7 cellular contexts compared by ENCODE assay signal in genomic region chr13:32585625-32586021, GRCh38. TPM values are rescaled to one million over a fixed set of nuclear protein-coding genes. Genes with fewer than 3 reads are reported as not detected.
DNase-seq lines count a peak whose midpoint lies in the region; ATAC-seq and TF ChIP-seq lines count a peak whose summit lies in the region.

No MANE protein-coding gene starts in this region.

- no peaks in the 10 kb centered on the region for H3K9me2 ChIP-seq in SU-DHL-6 (replicated peaks; ENCODE audit: insufficient read depth, low read length)

- intact Hi-C loops in esophagus muscularis mucosa (cut with DNase I) = loop anchor here (2.0 to 5.0 kb wide), 2 partner anchors 53 to 1137 kb away; no protein-coding TSS in a partner anchor

- no peak overlapping the region for H4K91ac ChIP-seq in neuronal stem cell (ENCODE audit: low read depth, low read length, poor library complexity)

- no peak overlapping the region for H3K14ac ChIP-seq in neuronal stem cell (ENCODE audit: low read length)

- H3K4me1 ChIP-seq in esophagus muscularis mucosa (peaks cover 17 to 32% (median 30%) of the 10 kb centered on the region in 4 donors), neuronal stem cell (ENCODE audit: control insufficient read depth in 2 of 2, insufficient read depth in 1 of 2, low read depth in 1 of 2, low read length in 2 of 2) (peaks cover 5 to 13% of the 10 kb centered on the region in 2 donors)

- peaks cover 3% of the 10 kb centered on the region for H3K79me1 ChIP-seq in neuronal stem cell (ENCODE audit: low read depth, low read length)

- H3K9me3 ChIP-seq in SU-DHL-6 (ENCODE audit: insufficient read depth, low read length) (no peaks in the 10 kb centered on the region), esophagus muscularis mucosa (no peaks in the 10 kb centered on the region), neuronal stem cell (replicated peaks in 1 of 2; ENCODE audit: control insufficient read depth in 2 of 2, insufficient read depth in 1 of 2, low read depth in 1 of 2, low read length in 2 of 2) (no peaks in the 10 kb centered on the region)

- TF ChIP-seq CTCF in SU-DHL-6 (IDR thresholded peaks at IDR 0.05; ENCODE audit: insufficient read depth, low read length, poor library complexity, severe bottlenecking) (no peak), esophagus muscularis mucosa (IDR thresholded peaks at IDR 0.05) (no peak)

- H2AK5ac ChIP-seq in neuronal stem cell (ENCODE audit: low read depth, low read length) = no peak overlapping the region

- H3K27ac ChIP-seq in SU-DHL-6 (ENCODE audit: low read depth, low read length) (no peak overlapping the region), esophagus muscularis mucosa (replicated peaks in 1 of 4) (peak overlapping the region; percentile 92 to 97 (median 94)), neuronal stem cell (replicated peaks; ENCODE audit: low read length) (no peak overlapping the region)

- no peak overlapping the region for H2BK120ac ChIP-seq in neuronal stem cell (ENCODE audit: low read depth, low read length)

- no peak overlapping the region for H4K8ac ChIP-seq in neuronal stem cell (ENCODE audit: low read depth, low read length)

- no peak for ATAC-seq in GM21529 (IDR thresholded peaks at IDR 0.05; ENCODE audit: unreplicated experiment)

- H4K20me1 ChIP-seq in SU-DHL-6 (ENCODE audit: low read depth, low read length) = peaks cover 23% of the 10 kb centered on the region

- H3K4me2 ChIP-seq in SU-DHL-6 (ENCODE audit: low read depth, low read length, poor library complexity, severe bottlenecking) = peak overlapping the region; percentile 89
- H3K4me2 ChIP-seq in neuronal stem cell (ENCODE audit: insufficient read depth, low read length, poor library complexity, severe bottlenecking) = peak overlapping the region; percentile 46

- no peak for TF ChIP-seq POLR2A in esophagus muscularis mucosa (IDR thresholded peaks at IDR 0.05; ENCODE audit: low read depth)

- H2BK15ac ChIP-seq in neuronal stem cell (ENCODE audit: low read length) = no peak overlapping the region

- H3K23ac ChIP-seq in neuronal stem cell (ENCODE audit: low read depth, low read length, poor library complexity) = no peak overlapping the region

- H3K4me3 ChIP-seq in H7 (ENCODE audit: insufficient read depth, low read depth, low read length) (peak overlapping the region; percentile 50), SU-DHL-6 (ENCODE audit: insufficient read depth, low read length, poor library complexity, severe bottlenecking) (peak overlapping the region; percentile 59), esophagus muscularis mucosa (peak overlapping the region; percentile 76 to 96 (median 82)), neuronal stem cell (ENCODE audit: low read length in 2 of 2) (peak overlapping the region; percentile 39 to 53)

- no peaks in the 10 kb centered on the region; the same call in 1 of the 2 replicates for H3K27me3 ChIP-seq in H7 (ENCODE audit: control insufficient read depth, insufficient read depth, low read length)
- H3K27me3 ChIP-seq in SU-DHL-6 (ENCODE audit: low read length) = no peaks in the 10 kb centered on the region
- no peaks in the 10 kb centered on the region for H3K27me3 ChIP-seq in esophagus muscularis mucosa
- H3K27me3 ChIP-seq in neuronal stem cell (ENCODE audit: control insufficient read depth in 3 of 3, insufficient read depth in 3 of 3, low read depth in 1 of 3, low read length in 3 of 3) = no peaks in the 10 kb centered on the region

- no peak for TF ChIP-seq EP300 in esophagus muscularis mucosa (IDR thresholded peaks at IDR 0.05)

- peak overlapping the region; percentile 97 for H2AFZ ChIP-seq in SU-DHL-6 (ENCODE audit: low read depth, low read length, severe bottlenecking)
- peak overlapping the region; percentile 88 for H2AFZ ChIP-seq in neuronal stem cell (ENCODE audit: low read length)

- H3K79me2 ChIP-seq in SU-DHL-6 (ENCODE audit: insufficient read depth, low read length) = peaks cover 36% of the 10 kb centered on the region

- H3K9ac ChIP-seq in SU-DHL-6 (ENCODE audit: low read length) = peak overlapping the region; percentile 86
- no peak overlapping the region for H3K9ac ChIP-seq in neuronal stem cell (ENCODE audit: low read depth, low read length, poor library complexity)

- no peak overlapping the region for H3K18ac ChIP-seq in neuronal stem cell (ENCODE audit: low read length)

- H2BK5ac ChIP-seq in neuronal stem cell (ENCODE audit: low read length) = no peak overlapping the region

- 13% methylated on average over 8 of the region's 8 CpGs for WGBS in esophagus muscularis mucosa
- no CpG with 5 or more reads among the region's 8 CpGs for WGBS in neuronal stem cell (ENCODE audit: extremely low coverage in 2 of 2, insufficient read length in 2 of 2, insufficient replicate concordance in 1 of 2), 2 donors

- peak; percentile 26 for DNase-seq in H7
- no peak for DNase-seq in esophagus muscularis mucosa (ENCODE audit: extremely low spot score)
- peak; percentile 26 for DNase-seq in neuronal stem cell (ENCODE audit: low spot score)
- no peak for DNase-seq in NCI-H2171 treated with DMSO at 0.1 percent for 48 hours (lab: John Stamatoyannopoulos, UW)
- DNase-seq in hippocampal formation (lab: John Stamatoyannopoulos, UW) = no peak

- H3K4ac ChIP-seq in neuronal stem cell (ENCODE audit: low read length) = no peak overlapping the region

- H3K36me3 ChIP-seq in H7 (replicated peaks; ENCODE audit: control insufficient read depth, insufficient read depth, low read length) (no peaks in the 10 kb centered on the region), SU-DHL-6 (ENCODE audit: low read length) (no peaks in the 10 kb centered on the region), esophagus muscularis mucosa (no peaks in the 10 kb centered on the region), neuronal stem cell (replicated peaks in 1 of 2; ENCODE audit: control insufficient read depth in 2 of 2, insufficient read depth in 2 of 2, low read length in 2 of 2) (no peaks in the 10 kb centered on the region)

- H3F3A ChIP-seq in SU-DHL-6 (ENCODE audit: insufficient read depth) = no peaks in the 10 kb centered on the region

- no peak overlapping the region for H2BK12ac ChIP-seq in neuronal stem cell (ENCODE audit: low read length)

RNA-seq across cellular contexts. Expression of gene PDS5B, which starts 0.6 kb away (rescaled TPM):
- 14.2 and 20.4 TPM in 2 replicates for total RNA-seq in H7 (2014; rRNA removed; shearing (Covaris generic))
- 10 to 100 TPM; 33.1 to 58.6 (median 42.4) TPM for total RNA-seq in esophagus muscularis mucosa
- 56.8 TPM for polyA plus RNA-seq in neuronal stem cell (2013, experiment 1 of 2)
- 59.9 TPM for polyA plus RNA-seq in neuronal stem cell (2013, experiment 2 of 2)

RNA-seq across cellular contexts. Expression of gene N4BP2L2, which starts 47.0 kb away (rescaled TPM):
- 42.5 and 64.9 TPM in 2 replicates for total RNA-seq in H7 (2014; rRNA removed; shearing (Covaris generic))
- total RNA-seq in esophagus muscularis mucosa = 100 to 1,000 TPM in 3 of 4 donors, 10 to 100 TPM in 1; 81.2 to 198 (median 106) TPM
- 65.2 TPM for polyA plus RNA-seq in neuronal stem cell (2013, experiment 1 of 2)
- polyA plus RNA-seq in neuronal stem cell (2013, experiment 2 of 2) = 67.8 TPM

Comparison
In these comparisons a context has a peak if more than half of its experiments do, and no peak if none do; other contexts are left out.
1. DNase-seq: peak in H7 (single experiment) and neuronal stem cell (single experiment); none in esophagus muscularis mucosa (single experiment), NCI-H2171 treated with DMSO at 0.1 percent for 48 hours (single experiment) and hippocampal formation (0 of 2).
2. H3K27ac ChIP-seq: peak in esophagus muscularis mucosa (4 of 4); none in SU-DHL-6 (single experiment) and neuronal stem cell (single experiment).
3. Peak in every context shown above with its lines, with median percentiles within 50 percentile points of each other: H3K4me3 ChIP-seq.